Comparison of ENCODE assay signal across 25 cellular contexts in the genomic region with DNA sequence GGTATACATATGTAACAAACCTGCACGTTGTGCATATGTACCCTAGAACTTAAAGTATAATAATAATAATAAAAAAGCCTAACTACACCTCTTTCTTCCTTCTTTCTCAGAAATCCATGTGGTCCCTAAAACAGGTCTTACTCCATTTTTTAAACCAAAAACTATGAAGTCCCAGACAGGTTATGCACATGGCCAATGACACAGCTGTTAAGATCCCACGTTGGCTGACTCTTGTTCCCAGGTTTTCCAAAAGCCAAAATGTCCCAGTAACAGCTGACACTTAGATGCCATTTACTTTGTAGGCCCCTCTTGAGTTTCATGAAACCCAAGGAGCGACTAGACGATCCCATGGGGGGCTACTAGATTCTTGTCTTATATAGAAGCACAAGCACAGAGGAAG.
"Had no signal": no experiment of that assay in that cellular context is flagged by ENCODE, and none has a peak within 500 bp of the region (broad histone marks: within the 10 kb centered on the region; RNA-seq: fewer than 3 reads in every experiment).

No MANE protein-coding gene starts in this region.

- H3K36me3 ChIP-seq: left ventricle myocardium inferior, ovary, prostate gland, sigmoid colon, spleen, suprapubic skin, thoracic aorta, tibial artery, upper lobe of right lung had no signal

- ATAC-seq: mucosa of descending colon; naive thymus-derived CD4-positive, alpha-beta T cell; natural killer cell treated with Interleukin-12 subunit alpha and Interleukin-12 subunit beta and Interleukin-15 and Interleukin-18, amount 100 ng/mL, for 72 hours; right cardiac atrium; stimulated activated effector memory CD8-positive, alpha-beta T cell treated with anti-CD3 and anti-CD28 coated beads, Interleukin-12 subunit alpha, Interleukin-12 subunit beta, amount 100 ng/mL, for 72 hours; upper lobe of right lung had no signal

- H3K27me3 Mint-ChIP-seq: stimulated activated naive CD8-positive, alpha-beta T cell treated with anti-CD3 and anti-CD28 coated beads, Interleukin-15, Interleukin-2, amounts not matched to agents 100 ng/mL and 50 ng/mL, for 24 hours had no signal

- H3K27me3 ChIP-seq: hepatocyte, ovary, sigmoid colon, suprapubic skin, upper lobe of right lung had no signal

- H3K9me3 ChIP-seq: mucosa of descending colon, ovary, prostate gland, thoracic aorta, upper lobe of right lung had no signal

- H3K4me3 ChIP-seq: hepatocyte, left ventricle myocardium inferior, lung, mucosa of descending colon, ovary, prostate gland, sigmoid colon, spleen, suprapubic skin, thoracic aorta, tibial artery, upper lobe of right lung had no signal

- H3K4me3 Mint-ChIP-seq: naive thymus-derived CD4-positive, alpha-beta T cell; natural killer cell treated with Interleukin-12 subunit alpha and Interleukin-12 subunit beta and Interleukin-15 and Interleukin-18, amount 100 ng/mL, for 72 hours; stimulated activated effector memory CD8-positive, alpha-beta T cell treated with anti-CD3 and anti-CD28 coated beads, Interleukin-12 subunit alpha, Interleukin-12 subunit beta, amount 100 ng/mL, for 72 hours; stimulated activated naive CD8-positive, alpha-beta T cell treated with anti-CD3 and anti-CD28 coated beads, Interleukin-15, Interleukin-2, amounts not matched to agents 100 ng/mL and 50 ng/mL, for 24 hours had no signal

- DNase-seq: islet precursor cell; left ventricle myocardium inferior; mesendoderm; midbrain; mucosa of descending colon; naive thymus-derived CD4-positive, alpha-beta T cell; ovary; retina; right cardiac atrium; sigmoid colon; small intestine; spleen; stimulated activated CD4-positive, alpha-beta T cell treated with anti-CD3 and anti-CD28 coated beads, Interleukin-4, amount 100 ng/mL, for 24 hours; stimulated activated naive CD4-positive, alpha-beta T cell; tibial artery; trophoblast cell; upper lobe of right lung had no signal

- H3K9me3 Mint-ChIP-seq: natural killer cell treated with Interleukin-12 subunit alpha and Interleukin-12 subunit beta and Interleukin-15 and Interleukin-18, amount 100 ng/mL, for 72 hours; stimulated activated effector memory CD8-positive, alpha-beta T cell treated with anti-CD3 and anti-CD28 coated beads, Interleukin-12 subunit alpha, Interleukin-12 subunit beta, amount 100 ng/mL, for 72 hours had no signal

- H3K27ac Mint-ChIP-seq: naive thymus-derived CD4-positive, alpha-beta T cell; natural killer cell treated with Interleukin-12 subunit alpha and Interleukin-12 subunit beta and Interleukin-15 and Interleukin-18, amount 100 ng/mL, for 72 hours; stimulated activated effector memory CD8-positive, alpha-beta T cell treated with anti-CD3 and anti-CD28 coated beads, Interleukin-12 subunit alpha, Interleukin-12 subunit beta, amount 100 ng/mL, for 72 hours; stimulated activated naive CD8-positive, alpha-beta T cell treated with anti-CD3 and anti-CD28 coated beads, Interleukin-15, Interleukin-2, amounts not matched to agents 100 ng/mL and 50 ng/mL, for 24 hours had no signal

- H3K27ac ChIP-seq: hepatocyte, left ventricle myocardium inferior, ovary, prostate gland, sigmoid colon, spleen, suprapubic skin, thoracic aorta, tibial artery, upper lobe of right lung had no signal

- H3K4me1 ChIP-seq: left ventricle myocardium inferior, prostate gland, sigmoid colon, spleen, suprapubic skin, tibial artery, upper lobe of right lung had no signal

- H3K36me3 Mint-ChIP-seq: natural killer cell treated with Interleukin-12 subunit alpha and Interleukin-12 subunit beta and Interleukin-15 and Interleukin-18, amount 100 ng/mL, for 72 hours; stimulated activated effector memory CD8-positive, alpha-beta T cell treated with anti-CD3 and anti-CD28 coated beads, Interleukin-12 subunit alpha, Interleukin-12 subunit beta, amount 100 ng/mL, for 72 hours had no signal

- H3K4me1 Mint-ChIP-seq: naive thymus-derived CD4-positive, alpha-beta T cell; stimulated activated effector memory CD8-positive, alpha-beta T cell treated with anti-CD3 and anti-CD28 coated beads, Interleukin-12 subunit alpha, Interleukin-12 subunit beta, amount 100 ng/mL, for 72 hours had no signal
